23 cellular contexts compared by ENCODE assay signal in the genomic region with DNA sequence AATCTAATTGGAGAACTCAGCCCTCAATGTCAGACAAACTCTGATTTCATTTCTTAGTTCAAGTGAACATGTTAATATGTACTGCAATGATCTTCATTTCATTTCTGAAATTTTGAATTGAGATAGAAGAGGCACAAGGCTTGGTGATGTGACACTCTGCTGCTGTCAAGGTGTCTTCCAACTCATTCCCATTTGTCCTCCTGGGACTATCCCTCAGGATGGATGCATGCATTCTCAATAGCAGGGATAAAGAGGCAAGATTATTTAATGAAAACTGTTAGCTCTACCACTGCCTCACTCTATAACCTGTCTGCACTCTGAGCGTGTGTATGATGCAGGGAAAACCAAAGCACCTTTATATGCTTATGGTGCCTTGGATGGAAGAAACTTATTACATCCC.
"Had no signal": no experiment of that assay in that cellular context is flagged by ENCODE, and none has a peak within 500 bp of the region (broad histone marks: within the 10 kb centered on the region; RNA-seq: fewer than 3 reads in every experiment).

No MANE protein-coding gene starts in this region.

- H3K4me1 ChIP-seq: foreskin keratinocyte had no signal

- H3K79me2 ChIP-seq: hepatocyte had no signal

- H3K36me3 Mint-ChIP-seq: mesothelial cell of epicardium; naive B cell; naive thymus-derived CD8-positive, alpha-beta T cell had no signal

- H3K27me3 Mint-ChIP-seq: naive B cell had no signal

- FAIRE-seq: endothelial cell of umbilical vein, frontal cortex, keratinocyte had no signal

- H3K4me3 Mint-ChIP-seq: mesothelial cell of epicardium; naive thymus-derived CD8-positive, alpha-beta T cell had no signal

- H3K9me3 Mint-ChIP-seq: mesothelial cell of epicardium; naive B cell; naive thymus-derived CD8-positive, alpha-beta T cell had no signal

- H3K9me3 ChIP-seq: esophagus muscularis mucosa, gastroesophageal sphincter, heart left ventricle, left lung, lower lobe of right lung, mucosa of descending colon had no signal

- H3K27ac ChIP-seq: coronary artery, dorsolateral prefrontal cortex, esophagus muscularis mucosa, foreskin keratinocyte, gastroesophageal sphincter, heart left ventricle, hepatocyte, left lung, lower lobe of right lung had no signal

- H3K4me2 ChIP-seq: hepatocyte had no signal

- H2AFZ ChIP-seq: hepatocyte had no signal

- ATAC-seq: foreskin keratinocyte; gastroesophageal sphincter; heart left ventricle; left cardiac atrium; left lung; left ventricle myocardium superior; lower lobe of right lung; mucosa of descending colon; naive thymus-derived CD8-positive, alpha-beta T cell had no signal

- H3K4me3 ChIP-seq: coronary artery, dorsolateral prefrontal cortex, esophagus muscularis mucosa, gastroesophageal sphincter, heart left ventricle, hepatocyte, left lung, lower lobe of right lung, mucosa of descending colon had no signal

- H3K36me3 ChIP-seq: esophagus muscularis mucosa, gastroesophageal sphincter, heart left ventricle, left lung, lower lobe of right lung had no signal

- H3K27me3 ChIP-seq: dorsolateral prefrontal cortex, esophagus muscularis mucosa, foreskin keratinocyte, gastroesophageal sphincter, heart left ventricle, hepatocyte, left lung had no signal

- DNase-seq: dermis blood vessel endothelial cell; dorsolateral prefrontal cortex; effector CD4-positive, alpha-beta T cell; effector memory CD4-positive, alpha-beta T cell; foreskin keratinocyte; heart left ventricle; hypothalamus; left cardiac atrium; left lung; left ventricle myocardium superior; lower lobe of right lung; mesenchymal stem cell; mucosa of descending colon; naive B cell; naive thymus-derived CD8-positive, alpha-beta T cell had no signal

- H3K27ac Mint-ChIP-seq: naive B cell; naive thymus-derived CD8-positive, alpha-beta T cell had no signal
